In genomic region chr16:53502331-53503269, GRCh38 we compare ENCODE assay signal across 8 cellular contexts. TPM values are rescaled to one million over a fixed set of nuclear protein-coding genes. Genes with fewer than 3 reads are reported as not detected.
A peak's percentile ranks its signal among the peaks of the same experiment; 100 is the strongest.
DNase-seq lines count a peak whose midpoint lies in the region; ATAC-seq and TF ChIP-seq lines count a peak whose summit lies in the region.

TSS of gene AKTIP (minus strand) at chr16:53503209. CDS start at chr16:53500259, 2,950 bp downstream.

- H3K27me3 ChIP-seq in CD4-positive, alpha-beta T cell (ENCODE audit: control insufficient read depth, insufficient read depth, low read length) = no peaks in the 10 kb centered on the region
- H3K27me3 ChIP-seq in skeletal muscle tissue (ENCODE audit: control insufficient read depth in 3 of 3, insufficient read depth in 3 of 3, low read length in 3 of 3) = no peaks in the 10 kb centered on the region

- H3K36me3 ChIP-seq in skeletal muscle tissue (ENCODE audit: control insufficient read depth in 3 of 3, insufficient read depth in 3 of 3, low read length in 3 of 3) = peaks cover 3 to 9% (median 8%) of the 10 kb centered on the region in 3 donors

- peak; percentile 10 for ATAC-seq in CD4-positive, alpha-beta T cell (ENCODE audit: poor library complexity)
- peak; percentile 24 for ATAC-seq in GM19438 (IDR thresholded peaks at IDR 0.05; ENCODE audit: low read depth, unreplicated experiment)
- ATAC-seq in HG03457 (IDR thresholded peaks at IDR 0.05; ENCODE audit: unreplicated experiment) = peak; percentile 9
- ATAC-seq in T-cell (replicated peaks in 1 of 4) = peak; percentile 18 to 24 (median 21)

- H3K27ac Mint-ChIP-seq in CD4-positive, alpha-beta T cell = peak within 1 kb of the TSS; percentile 88
- peak within 1 kb of the TSS; percentile 95 for H3K27ac Mint-ChIP-seq in T-cell

- H3K36me3 Mint-ChIP-seq in CD4-positive, alpha-beta T cell (ENCODE audit: low read depth) = peaks cover 49% of the 10 kb centered on the region
- H3K36me3 Mint-ChIP-seq in T-cell = peaks cover 19% of the 10 kb centered on the region

- H3K4me1 Mint-ChIP-seq in CD4-positive, alpha-beta T cell (ENCODE audit: low read depth) = peaks cover 73% of the 10 kb centered on the region
- H3K4me1 Mint-ChIP-seq in T-cell = peaks cover 52 to 61% (median 57%) of the 10 kb centered on the region in 3 donors

- H3K9me3 Mint-ChIP-seq in CD4-positive, alpha-beta T cell = no peaks in the 10 kb centered on the region
- H3K9me3 Mint-ChIP-seq in T-cell = no peaks in the 10 kb centered on the region

- peak within 1 kb of the TSS; percentile 88 to 90 (median 88) for H3K9ac ChIP-seq in skeletal muscle tissue (ENCODE audit: low read depth in 1 of 3, low read length in 3 of 3)

- DNase-seq in CD4-positive, alpha-beta T cell = peak in 6 of 10 experiments; percentile 25 to 63 (median 30)
- DNase-seq in T-cell (peak in 11 of 34 experiments; percentile 12 to 37 (median 22)), caudate nucleus (lab: John Stamatoyannopoulos, UW) (peak in 28 of 61 donors; percentile 22 to 92 (median 57)), inferior parietal cortex (ENCODE audit: extremely low spot score) (peak; percentile 42), NCI-H524 treated with DMSO at 0.1 percent for 48 hours (lab: John Stamatoyannopoulos, UW) (no peak)

- no peak for TF ChIP-seq CTCF in CD4-positive, alpha-beta T cell (IDR thresholded peaks at IDR 0.05)

- peak within 1 kb of the TSS; percentile 76 for H3K27ac ChIP-seq in CD4-positive, alpha-beta T cell (ENCODE audit: low read depth, low read length)
- H3K27ac ChIP-seq in caudate nucleus (ENCODE audit: low read depth, low read length) (peak within 1 kb of the TSS; percentile 98), skeletal muscle tissue (ENCODE audit: low read depth, low read length) (peak within 1 kb of the TSS; percentile 94)

- POLR2A ChIA-PET in CD4-positive, alpha-beta T cell (lab: Charles Lee) = interaction anchor here (0.7 to 9.6 kb wide), 21 partner anchors 8 to 448 kb away, joined by 3 to 166 read pairs (median 6); partner anchors contain the start of genes CHD9, FTO, RBL2 and RPGRIP1L
- POLR2A ChIA-PET in T-cell (lab: Charles Lee) = interaction anchor here (0.6 to 2.1 kb wide), 5 partner anchors 12 to 57 kb away, joined by 3 to 8 read pairs (median 7); no protein-coding TSS in a partner anchor

- H3K4me1 ChIP-seq in skeletal muscle tissue (ENCODE audit: control insufficient read depth in 3 of 3, insufficient read depth in 3 of 3, low read length in 3 of 3) = peaks cover 29 to 35% (median 33%) of the 10 kb centered on the region in 3 donors

- intact Hi-C loops in CD4-positive, alpha-beta T cell (cut with DNase I, micrococcal nuclease) = loop anchor here (1.0 to 5.0 kb wide), 8 partner anchors 16 to 375 kb away; partner anchors contain the start of gene RBL2 (in 2 of the 2)

- H3K4me3 Mint-ChIP-seq in CD4-positive, alpha-beta T cell = peak within 1 kb of the TSS; percentile 98
- H3K4me3 Mint-ChIP-seq in T-cell = peak within 1 kb of the TSS; percentile 91 to 99 (median 96)

- H3K4me3 ChIP-seq in skeletal muscle tissue (ENCODE audit: low read length in 3 of 3) = peak within 1 kb of the TSS; percentile 77 to 89 (median 81)

- no peaks in the 10 kb centered on the region for H3K27me3 Mint-ChIP-seq in CD4-positive, alpha-beta T cell
- H3K27me3 Mint-ChIP-seq in T-cell = no peaks in the 10 kb centered on the region

- CTCF ChIA-PET in CD4-positive, alpha-beta T cell (lab: Charles Lee) = interaction anchor here (1.5 kb wide), 1 partner anchor 15 kb away, joined by 4 read pairs; no protein-coding TSS in a partner anchor
- CTCF ChIA-PET in T-cell (lab: Charles Lee) = interaction anchor here in 1 of 2 donors (0.7 to 1.8 kb wide), 3 partner anchors 45 to 49 kb away, joined by 3 to 6 read pairs (median 3); no protein-coding TSS in a partner anchor

- no peaks in the 10 kb centered on the region for H3K9me3 ChIP-seq in CD4-positive, alpha-beta T cell (ENCODE audit: control insufficient read depth, low read length)
- H3K9me3 ChIP-seq in skeletal muscle tissue (ENCODE audit: control insufficient read depth in 3 of 3, low read length in 3 of 3) = no peaks in the 10 kb centered on the region

RNA-seq across cellular contexts. Expression of gene AKTIP, which starts in this region (rescaled TPM):
- total RNA-seq in CD4-positive, alpha-beta T cell = 10 to 100 TPM; 51.2 to 53.3 TPM
- total RNA-seq in T-cell (10 to 100 TPM; 56.3 to 96.8 (median 70.6) TPM), skeletal muscle tissue (38.6 TPM)
